Comparison of ENCODE assay signal across 2 cellular contexts in the genomic region with DNA sequence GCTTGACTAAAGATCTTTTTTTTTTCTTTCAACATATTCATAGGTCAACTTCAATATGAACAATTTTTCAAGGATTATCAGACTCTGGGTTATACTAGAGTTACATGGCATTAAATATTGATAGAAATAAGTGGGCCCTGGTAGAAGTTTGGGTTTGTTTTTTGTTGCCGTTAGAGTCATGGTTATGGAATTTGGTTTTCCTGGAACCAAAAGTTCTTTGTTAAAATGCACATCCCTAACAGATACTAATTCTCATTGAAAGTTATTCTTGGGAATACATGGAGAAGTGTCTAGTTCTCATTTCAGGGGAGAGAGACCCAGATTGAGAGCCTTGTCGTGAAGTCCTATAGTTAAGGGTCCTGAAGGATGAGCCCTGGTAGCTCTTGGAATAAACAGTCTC.
TF ChIP-seq lines count a peak whose summit lies in the region.

No MANE protein-coding gene starts in this region.

TF ChIP-seq in IMR-90, 13 proteins besides CTCF, POLR2A, EP300 and RAD21:
- TF ChIP-seq NFE2L2 (IDR thresholded peaks at IDR 0.05; ENCODE audit: low read depth, low read length) = no peak
- TF ChIP-seq MXI1 (IDR thresholded peaks at IDR 0.05; ENCODE audit: borderline replicate concordance, low read depth, low read length) = no peak
- TF ChIP-seq BHLHE40 (IDR thresholded peaks at IDR 0.05; ENCODE audit: low read depth, low read length) = no peak
- TF ChIP-seq RFX5 (IDR thresholded peaks at IDR 0.05; ENCODE audit: low read depth, low read length) = no peak
- TF ChIP-seq MAFK (IDR thresholded peaks at IDR 0.05; ENCODE audit: low read depth, low read length) = no peak
- TF ChIP-seq, protein P1, sequence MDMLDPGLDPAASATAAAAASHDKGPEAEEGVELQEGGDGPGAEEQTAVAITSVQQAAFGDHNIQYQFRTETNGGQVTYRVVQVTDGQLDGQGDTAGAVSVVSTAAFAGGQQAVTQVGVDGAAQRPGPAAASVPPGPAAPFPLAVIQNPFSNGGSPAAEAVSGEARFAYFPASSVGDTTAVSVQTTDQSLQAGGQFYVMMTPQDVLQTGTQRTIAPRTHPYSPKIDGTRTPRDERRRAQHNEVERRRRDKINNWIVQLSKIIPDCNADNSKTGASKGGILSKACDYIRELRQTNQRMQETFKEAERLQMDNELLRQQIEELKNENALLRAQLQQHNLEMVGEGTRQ (IDR thresholded peaks at IDR 0.05; ENCODE audit: low read depth, low read length) = no peak
- no peak for TF ChIP-seq FOS (IDR thresholded peaks at IDR 0.05; ENCODE audit: low read depth, low read length)
TF ChIP-seq in IMR-90: peak in this region for 0.

TF ChIP-seq in GM23338, 12 proteins besides CTCF, POLR2A, EP300 and RAD21:
- no peak for TF ChIP-seq ZNF114 (CRISPR knock-in tag; IDR thresholded peaks at IDR 0.05)
- no peak for TF ChIP-seq CREB1 (CRISPR knock-in tag; IDR thresholded peaks at IDR 0.05; ENCODE audit: low read depth)
- no peak for TF ChIP-seq ZNF331 (CRISPR knock-in tag; IDR thresholded peaks at IDR 0.05; ENCODE audit: low read depth)
- no peak for TF ChIP-seq STAT1 (IDR thresholded peaks at IDR 0.05; ENCODE audit: unreplicated experiment)
- no peak for TF ChIP-seq NANOG (IDR thresholded peaks at IDR 0.05; ENCODE audit: borderline replicate concordance)
- TF ChIP-seq, protein P2, sequence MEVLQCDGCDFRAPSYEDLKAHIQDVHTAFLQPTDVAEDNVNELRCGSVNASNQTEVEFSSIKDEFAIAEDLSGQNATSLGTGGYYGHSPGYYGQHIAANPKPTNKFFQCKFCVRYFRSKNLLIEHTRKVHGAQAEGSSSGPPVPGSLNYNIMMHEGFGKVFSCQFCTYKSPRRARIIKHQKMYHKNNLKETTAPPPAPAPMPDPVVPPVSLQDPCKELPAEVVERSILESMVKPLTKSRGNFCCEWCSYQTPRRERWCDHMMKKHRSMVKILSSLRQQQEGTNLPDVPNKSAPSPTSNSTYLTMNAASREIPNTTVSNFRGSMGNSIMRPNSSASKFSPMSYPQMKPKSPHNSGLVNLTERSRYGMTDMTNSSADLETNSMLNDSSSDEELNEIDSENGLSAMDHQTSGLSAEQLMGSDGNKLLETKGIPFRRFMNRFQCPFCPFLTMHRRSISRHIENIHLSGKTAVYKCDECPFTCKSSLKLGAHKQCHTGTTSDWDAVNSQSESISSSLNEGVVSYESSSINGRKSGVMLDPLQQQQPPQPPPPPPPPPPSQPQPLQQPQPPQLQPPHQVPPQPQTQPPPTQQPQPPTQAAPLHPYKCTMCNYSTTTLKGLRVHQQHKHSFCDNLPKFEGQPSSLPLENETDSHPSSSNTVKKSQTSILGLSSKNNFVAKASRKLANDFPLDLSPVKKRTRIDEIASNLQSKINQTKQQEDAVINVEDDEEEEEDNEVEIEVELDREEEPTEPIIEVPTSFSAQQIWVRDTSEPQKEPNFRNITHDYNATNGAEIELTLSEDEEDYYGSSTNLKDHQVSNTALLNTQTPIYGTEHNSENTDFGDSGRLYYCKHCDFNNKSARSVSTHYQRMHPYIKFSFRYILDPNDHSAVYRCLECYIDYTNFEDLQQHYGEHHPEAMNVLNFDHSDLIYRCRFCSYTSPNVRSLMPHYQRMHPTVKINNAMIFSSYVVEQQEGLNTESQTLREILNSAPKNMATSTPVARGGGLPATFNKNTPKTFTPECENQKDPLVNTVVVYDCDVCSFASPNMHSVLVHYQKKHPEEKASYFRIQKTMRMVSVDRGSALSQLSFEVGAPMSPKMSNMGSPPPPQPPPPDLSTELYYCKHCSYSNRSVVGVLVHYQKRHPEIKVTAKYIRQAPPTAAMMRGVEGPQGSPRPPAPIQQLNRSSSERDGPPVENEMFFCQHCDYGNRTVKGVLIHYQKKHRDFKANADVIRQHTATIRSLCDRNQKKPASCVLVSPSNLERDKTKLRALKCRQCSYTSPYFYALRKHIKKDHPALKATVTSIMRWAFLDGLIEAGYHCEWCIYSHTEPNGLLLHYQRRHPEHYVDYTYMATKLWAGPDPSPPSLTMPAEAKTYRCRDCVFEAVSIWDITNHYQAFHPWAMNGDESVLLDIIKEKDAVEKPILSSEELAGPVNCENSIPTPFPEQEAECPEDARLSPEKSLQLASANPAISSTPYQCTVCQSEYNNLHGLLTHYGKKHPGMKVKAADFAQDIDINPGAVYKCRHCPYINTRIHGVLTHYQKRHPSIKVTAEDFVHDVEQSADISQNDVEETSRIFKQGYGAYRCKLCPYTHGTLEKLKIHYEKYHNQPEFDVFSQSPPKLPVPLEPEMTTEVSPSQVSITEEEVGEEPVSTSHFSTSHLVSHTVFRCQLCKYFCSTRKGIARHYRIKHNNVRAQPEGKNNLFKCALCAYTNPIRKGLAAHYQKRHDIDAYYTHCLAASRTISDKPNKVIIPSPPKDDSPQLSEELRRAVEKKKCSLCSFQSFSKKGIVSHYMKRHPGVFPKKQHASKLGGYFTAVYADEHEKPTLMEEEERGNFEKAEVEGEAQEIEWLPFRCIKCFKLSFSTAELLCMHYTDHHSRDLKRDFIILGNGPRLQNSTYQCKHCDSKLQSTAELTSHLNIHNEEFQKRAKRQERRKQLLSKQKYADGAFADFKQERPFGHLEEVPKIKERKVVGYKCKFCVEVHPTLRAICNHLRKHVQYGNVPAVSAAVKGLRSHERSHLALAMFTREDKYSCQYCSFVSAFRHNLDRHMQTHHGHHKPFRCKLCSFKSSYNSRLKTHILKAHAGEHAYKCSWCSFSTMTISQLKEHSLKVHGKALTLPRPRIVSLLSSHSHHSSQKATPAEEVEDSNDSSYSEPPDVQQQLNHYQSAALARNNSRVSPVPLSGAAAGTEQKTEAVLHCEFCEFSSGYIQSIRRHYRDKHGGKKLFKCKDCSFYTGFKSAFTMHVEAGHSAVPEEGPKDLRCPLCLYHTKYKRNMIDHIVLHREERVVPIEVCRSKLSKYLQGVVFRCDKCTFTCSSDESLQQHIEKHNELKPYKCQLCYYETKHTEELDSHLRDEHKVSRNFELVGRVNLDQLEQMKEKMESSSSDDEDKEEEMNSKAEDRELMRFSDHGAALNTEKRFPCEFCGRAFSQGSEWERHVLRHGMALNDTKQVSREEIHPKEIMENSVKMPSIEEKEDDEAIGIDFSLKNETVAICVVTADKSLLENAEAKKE (CRISPR knock-in tag; IDR thresholded peaks at IDR 0.05) = no peak
- no peak for TF ChIP-seq JUNB (IDR thresholded peaks at IDR 0.05; ENCODE audit: unreplicated experiment)
- no peak for TF ChIP-seq EZH2 (IDR thresholded peaks at IDR 0.05; ENCODE audit: low read depth, unreplicated experiment)
- TF ChIP-seq EZH2phosphoT487 (IDR thresholded peaks at IDR 0.05; ENCODE audit: unreplicated experiment) = no peak
- TF ChIP-seq, protein P3, sequence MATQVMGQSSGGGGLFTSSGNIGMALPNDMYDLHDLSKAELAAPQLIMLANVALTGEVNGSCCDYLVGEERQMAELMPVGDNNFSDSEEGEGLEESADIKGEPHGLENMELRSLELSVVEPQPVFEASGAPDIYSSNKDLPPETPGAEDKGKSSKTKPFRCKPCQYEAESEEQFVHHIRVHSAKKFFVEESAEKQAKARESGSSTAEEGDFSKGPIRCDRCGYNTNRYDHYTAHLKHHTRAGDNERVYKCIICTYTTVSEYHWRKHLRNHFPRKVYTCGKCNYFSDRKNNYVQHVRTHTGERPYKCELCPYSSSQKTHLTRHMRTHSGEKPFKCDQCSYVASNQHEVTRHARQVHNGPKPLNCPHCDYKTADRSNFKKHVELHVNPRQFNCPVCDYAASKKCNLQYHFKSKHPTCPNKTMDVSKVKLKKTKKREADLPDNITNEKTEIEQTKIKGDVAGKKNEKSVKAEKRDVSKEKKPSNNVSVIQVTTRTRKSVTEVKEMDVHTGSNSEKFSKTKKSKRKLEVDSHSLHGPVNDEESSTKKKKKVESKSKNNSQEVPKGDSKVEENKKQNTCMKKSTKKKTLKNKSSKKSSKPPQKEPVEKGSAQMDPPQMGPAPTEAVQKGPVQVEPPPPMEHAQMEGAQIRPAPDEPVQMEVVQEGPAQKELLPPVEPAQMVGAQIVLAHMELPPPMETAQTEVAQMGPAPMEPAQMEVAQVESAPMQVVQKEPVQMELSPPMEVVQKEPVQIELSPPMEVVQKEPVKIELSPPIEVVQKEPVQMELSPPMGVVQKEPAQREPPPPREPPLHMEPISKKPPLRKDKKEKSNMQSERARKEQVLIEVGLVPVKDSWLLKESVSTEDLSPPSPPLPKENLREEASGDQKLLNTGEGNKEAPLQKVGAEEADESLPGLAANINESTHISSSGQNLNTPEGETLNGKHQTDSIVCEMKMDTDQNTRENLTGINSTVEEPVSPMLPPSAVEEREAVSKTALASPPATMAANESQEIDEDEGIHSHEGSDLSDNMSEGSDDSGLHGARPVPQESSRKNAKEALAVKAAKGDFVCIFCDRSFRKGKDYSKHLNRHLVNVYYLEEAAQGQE (IDR thresholded peaks at IDR 0.05; ENCODE audit: unreplicated experiment) = no peak
- TF ChIP-seq POLR2AphosphoS5 (IDR thresholded peaks at IDR 0.05; ENCODE audit: low read depth) = no peak
- TF ChIP-seq, protein P4, sequence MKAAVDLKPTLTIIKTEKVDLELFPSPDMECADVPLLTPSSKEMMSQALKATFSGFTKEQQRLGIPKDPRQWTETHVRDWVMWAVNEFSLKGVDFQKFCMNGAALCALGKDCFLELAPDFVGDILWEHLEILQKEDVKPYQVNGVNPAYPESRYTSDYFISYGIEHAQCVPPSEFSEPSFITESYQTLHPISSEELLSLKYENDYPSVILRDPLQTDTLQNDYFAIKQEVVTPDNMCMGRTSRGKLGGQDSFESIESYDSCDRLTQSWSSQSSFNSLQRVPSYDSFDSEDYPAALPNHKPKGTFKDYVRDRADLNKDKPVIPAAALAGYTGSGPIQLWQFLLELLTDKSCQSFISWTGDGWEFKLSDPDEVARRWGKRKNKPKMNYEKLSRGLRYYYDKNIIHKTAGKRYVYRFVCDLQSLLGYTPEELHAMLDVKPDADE (IDR thresholded peaks at IDR 0.05) = no peak
